8 cellular contexts compared by ENCODE assay signal in the genomic region with DNA sequence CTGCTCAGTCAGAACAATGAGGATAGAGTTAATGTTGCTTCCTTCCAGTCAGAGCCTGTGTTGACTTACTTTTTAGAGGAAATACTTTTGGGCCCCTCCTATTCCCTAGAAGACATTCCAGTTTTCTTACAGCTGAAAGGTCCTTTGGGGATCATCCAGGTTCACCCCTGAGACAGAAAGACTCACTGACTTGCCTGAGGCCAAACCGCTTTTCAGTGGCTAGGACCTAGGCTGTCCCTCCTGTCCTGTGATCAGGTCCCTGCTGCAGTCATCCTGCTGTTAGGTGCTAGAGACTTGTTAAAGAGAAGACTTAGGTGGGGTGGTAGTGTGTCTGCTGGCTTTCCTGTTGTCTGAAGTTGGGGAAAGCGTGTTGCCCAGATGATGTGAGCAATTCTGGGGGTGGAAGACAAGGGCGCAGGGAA. TPM values are rescaled to one million over a fixed set of nuclear protein-coding genes. Genes with fewer than 3 reads are reported as not detected.
DNase-seq lines count a peak whose midpoint lies in the region; ATAC-seq and TF ChIP-seq lines count a peak whose summit lies in the region.

No MANE protein-coding gene starts in this region.

- no peak overlapping the region for H4K5ac ChIP-seq in IMR-90 (ENCODE audit: low read depth, low read length)

- ATAC-seq in IMR-90 (ENCODE audit: low read depth) = peak; percentile 8; the same call in 1 of the 2 replicates
- ATAC-seq in naive B cell (ENCODE audit: low read depth in 2 of 2) = no peak
- ATAC-seq in GM21526 (IDR thresholded peaks at IDR 0.05; ENCODE audit: low FRiP score, unreplicated experiment) = no peak
- no peak for ATAC-seq in HG03520 (IDR thresholded peaks at IDR 0.05; ENCODE audit: unreplicated experiment)

- no TSS peak for BruUV-seq in IMR-90 (replicated peaks; lab: Mats Ljungman, UMichigan)

- CTCF ChIA-PET in IMR-90 (lab: Yijun Ruan, JAX) = no interaction called here

- in situ Hi-C loops in IMR-90 (cut with MboI; ENCODE audit: low sequenced_read_pairs) = no loop called here

- H4K91ac ChIP-seq in IMR-90 (ENCODE audit: insufficient read depth, low read depth, low read length) = peak overlapping the region; percentile 58

- H3K9ac ChIP-seq in BLaER1 = no peak overlapping the region
- no peak overlapping the region for H3K9ac ChIP-seq in IMR-90 (ENCODE audit: low read depth, low read length)
- H3K9ac ChIP-seq in colonic mucosa (ENCODE audit: low read depth in 2 of 2, low read length in 2 of 2) = peak overlapping the region in 1 of 2 donors; percentile 56

- peak overlapping the region; percentile 87 for H2AK5ac ChIP-seq in IMR-90 (ENCODE audit: low read depth, low read length)

- peak overlapping the region; percentile 24 for H3K14ac ChIP-seq in IMR-90 (replicated peaks; ENCODE audit: low read depth, low read length)

- H3K4me1 ChIP-seq in BLaER1 = peaks cover 60% of the 10 kb centered on the region
- H3K4me1 ChIP-seq in IMR-90 (ENCODE audit: control insufficient read depth, insufficient read depth, low read length) = peaks cover 38% of the 10 kb centered on the region
- peaks cover 49% of the 10 kb centered on the region for H3K4me1 ChIP-seq in colonic mucosa

- peak overlapping the region in 1 of 2 experiments; percentile 61; a peak in 1 of 4 replicates for H4K8ac ChIP-seq in IMR-90 (ENCODE audit: low read depth in 2 of 2, low read length in 2 of 2)

- DNase-seq in IMR-90 = no peak
- DNase-seq in colonic mucosa = no peak
- DNase-seq in naive B cell = no peak
- DNase-seq in stimulated activated CD4-positive, alpha-beta T cell treated with anti-CD3 and anti-CD28 coated beads, Interleukin-4, amount 100 ng/mL, for 1 hour = no peak
- no peak for DNase-seq in NK-92 (lab: John Stamatoyannopoulos, UW; ENCODE audit: unreplicated experiment)

- H3K9me3 ChIP-seq in BLaER1 = no peaks in the 10 kb centered on the region
- H3K9me3 ChIP-seq in IMR-90 (ENCODE audit: control insufficient read depth, insufficient read depth, low read length) = no peaks in the 10 kb centered on the region
- H3K9me3 ChIP-seq in colonic mucosa = no peaks in the 10 kb centered on the region

- WGBS in IMR-90 (ENCODE audit: extremely low coverage in 2 of 2, insufficient read length in 1 of 2), 2 experiments = 79% methylated on average over 2 of the region's 3 CpGs; no CpG with 5 or more reads in 1 of the 2 experiments

- H2AFZ ChIP-seq in IMR-90 (replicated peaks; ENCODE audit: low read length, poor library complexity) = no peak overlapping the region

- H3K23ac ChIP-seq in IMR-90 (ENCODE audit: low read depth, low read length) = peak overlapping the region; percentile 85

- H3K18ac ChIP-seq in IMR-90 (ENCODE audit: low read depth, low read length) = peak overlapping the region; percentile 0; the same call in 1 of the 2 replicates

- H4K20me1 ChIP-seq in BLaER1 (peaks cover 100% of the 10 kb centered on the region), IMR-90 (ENCODE audit: insufficient read depth, low read length) (peaks cover 58% of the 10 kb centered on the region)

- POLR2A ChIA-PET in IMR-90 (lab: Charles Lee; ENCODE audit: unreplicated experiment) = no interaction called here

- H3K9me1 ChIP-seq in IMR-90 (ENCODE audit: insufficient read depth, low read length) = peaks cover 47% of the 10 kb centered on the region

- H3K9me3 Mint-ChIP-seq in naive B cell = no peaks in the 10 kb centered on the region

- H3K4me3 Mint-ChIP-seq in naive B cell = peak overlapping the region in 6 of 8 donors; percentile 14 to 86 (median 64)

- peaks cover 77 to 98% (median 94%) of the 10 kb centered on the region in 3 donors for H3K4me1 Mint-ChIP-seq in naive B cell

- H2BK5ac ChIP-seq in IMR-90 (ENCODE audit: low read depth, low read length, poor library complexity, severe bottlenecking) = no peak overlapping the region

- dilution Hi-C loops in IMR-90 (cut with HindIII; ENCODE audit: low sequenced_read_pairs, unreplicated experiment) = no loop called here

- H3K27me3 Mint-ChIP-seq in naive B cell = no peaks in the 10 kb centered on the region

- intact Hi-C loops in IMR-90 (cut with micrococcal nuclease) = no loop called here
- intact Hi-C loops in colonic mucosa (cut with DNase I) = no loop called here

- H3K27ac ChIP-seq in BLaER1 (no peak overlapping the region), IMR-90 (ENCODE audit: insufficient read depth, low read length) (no peak overlapping the region), colonic mucosa (peak overlapping the region; percentile 62)

- H3K79me1 ChIP-seq in IMR-90 (ENCODE audit: low read depth in 1 of 2, low read length in 2 of 2) = peaks cover 48 to 84% of the 10 kb centered on the region in 2 experiments

- peak overlapping the region; percentile 64 for H2BK120ac ChIP-seq in IMR-90 (ENCODE audit: low read depth, low read length)

- H3K4me3 ChIP-seq in BLaER1 (no peak overlapping the region), IMR-90 (ENCODE audit: insufficient read depth, low read depth, low read length) (no peak overlapping the region), colonic mucosa (no peak overlapping the region)

- no peak for TF ChIP-seq RAD21 in IMR-90 (IDR thresholded peaks at IDR 0.05; ENCODE audit: low read length)

- peak overlapping the region; percentile 70 for H3K4ac ChIP-seq in IMR-90 (ENCODE audit: low read depth, low read length)

- H2BK20ac ChIP-seq in IMR-90 (ENCODE audit: low read depth, low read length) = peak overlapping the region; percentile 24; the same call in 1 of the 2 replicates

- H3K36me3 ChIP-seq in BLaER1 (peaks cover 17% of the 10 kb centered on the region), IMR-90 (ENCODE audit: control insufficient read depth, insufficient read depth, low read length) (no peaks in the 10 kb centered on the region), colonic mucosa (no peaks in the 10 kb centered on the region)

- H2BK15ac ChIP-seq in IMR-90 (ENCODE audit: low read depth, low read length) = peak overlapping the region; percentile 49; the same call in 1 of the 3 replicates

- TF ChIP-seq POLR2A in IMR-90 (IDR thresholded peaks at IDR 0.05; ENCODE audit: low read depth, low read length) = no peak

- H3K27ac Mint-ChIP-seq in naive B cell = peak overlapping the region; percentile 89 to 96 (median 92)

- H3K27me3 ChIP-seq in BLaER1 (no peaks in the 10 kb centered on the region), IMR-90 (ENCODE audit: control insufficient read depth, insufficient read depth, low read length) (no peaks in the 10 kb centered on the region), colonic mucosa (no peaks in the 10 kb centered on the region)

- H3K4me2 ChIP-seq in BLaER1 (peak overlapping the region; percentile 19), IMR-90 (ENCODE audit: low read depth, low read length) (no peak overlapping the region)

- H3K36me3 Mint-ChIP-seq in naive B cell = peaks cover 4 to 6% of the 10 kb centered on the region in 2 donors

- H3K56ac ChIP-seq in IMR-90 (ENCODE audit: extremely low read depth, insufficient read depth, low read length) = no peak overlapping the region

- TF ChIP-seq CTCF in IMR-90 (conservative IDR thresholded peaks at IDR 0.05; ENCODE audit: low read depth, low read length) (no peak), colonic mucosa (IDR thresholded peaks at IDR 0.05) (no peak)

- no peak overlapping the region for H2AK9ac ChIP-seq in IMR-90 (replicated peaks; ENCODE audit: low read depth, low read length, poor library complexity)

TF ChIP-seq in IMR-90, 13 proteins besides CTCF, POLR2A, EP300 and RAD21:
- TF ChIP-seq MXI1 (IDR thresholded peaks at IDR 0.05; ENCODE audit: borderline replicate concordance, low read depth, low read length) (no peak), RCOR1 (IDR thresholded peaks at IDR 0.05; ENCODE audit: insufficient replicate concordance, low read length) (no peak), CHD1 (IDR thresholded peaks at IDR 0.05; ENCODE audit: low read depth, low read length) (no peak), CEBPB (IDR thresholded peaks at IDR 0.05; ENCODE audit: low read depth, low read length) (no peak), RFX5 (IDR thresholded peaks at IDR 0.05; ENCODE audit: low read depth, low read length) (no peak), NFE2L2 (IDR thresholded peaks at IDR 0.05; ENCODE audit: low read depth, low read length) (no peak), MAFK (IDR thresholded peaks at IDR 0.05; ENCODE audit: low read depth, low read length) (no peak), BHLHE40 (IDR thresholded peaks at IDR 0.05; ENCODE audit: low read depth, low read length) (no peak), SMC3 (IDR thresholded peaks at IDR 0.05; ENCODE audit: low read depth, low read length) (no peak), MAZ (IDR thresholded peaks at IDR 0.05; ENCODE audit: borderline replicate concordance, low read depth, low read length) (no peak), FOS (IDR thresholded peaks at IDR 0.05; ENCODE audit: low read depth, low read length) (no peak)
- TF ChIP-seq, protein P1, sequence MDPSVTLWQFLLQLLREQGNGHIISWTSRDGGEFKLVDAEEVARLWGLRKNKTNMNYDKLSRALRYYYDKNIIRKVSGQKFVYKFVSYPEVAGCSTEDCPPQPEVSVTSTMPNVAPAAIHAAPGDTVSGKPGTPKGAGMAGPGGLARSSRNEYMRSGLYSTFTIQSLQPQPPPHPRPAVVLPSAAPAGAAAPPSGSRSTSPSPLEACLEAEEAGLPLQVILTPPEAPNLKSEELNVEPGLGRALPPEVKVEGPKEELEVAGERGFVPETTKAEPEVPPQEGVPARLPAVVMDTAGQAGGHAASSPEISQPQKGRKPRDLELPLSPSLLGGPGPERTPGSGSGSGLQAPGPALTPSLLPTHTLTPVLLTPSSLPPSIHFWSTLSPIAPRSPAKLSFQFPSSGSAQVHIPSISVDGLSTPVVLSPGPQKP (IDR thresholded peaks at IDR 0.05; ENCODE audit: borderline replicate concordance, low read depth, low read length) = no peak
- TF ChIP-seq, protein P2, sequence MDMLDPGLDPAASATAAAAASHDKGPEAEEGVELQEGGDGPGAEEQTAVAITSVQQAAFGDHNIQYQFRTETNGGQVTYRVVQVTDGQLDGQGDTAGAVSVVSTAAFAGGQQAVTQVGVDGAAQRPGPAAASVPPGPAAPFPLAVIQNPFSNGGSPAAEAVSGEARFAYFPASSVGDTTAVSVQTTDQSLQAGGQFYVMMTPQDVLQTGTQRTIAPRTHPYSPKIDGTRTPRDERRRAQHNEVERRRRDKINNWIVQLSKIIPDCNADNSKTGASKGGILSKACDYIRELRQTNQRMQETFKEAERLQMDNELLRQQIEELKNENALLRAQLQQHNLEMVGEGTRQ (IDR thresholded peaks at IDR 0.05; ENCODE audit: low read depth, low read length) = no peak
TF ChIP-seq in IMR-90: peak in this region for 0.

RNA-seq across cellular contexts. Expression of a gene that starts 39.6 kb away (rescaled TPM):
- total RNA-seq in IMR-90 (2012; rRNA removed) = 2.3 and 2.5 TPM in 2 replicates
- polyA plus RNA-seq in IMR-90 (2012; rRNA removed) = 10.1 and 10.4 TPM in 2 replicates
- polyA plus RNA-seq in IMR-90 (2012; cell fraction: cytosol; rRNA removed) = 5.9 and 7.7 TPM in 2 replicates
- polyA plus RNA-seq in IMR-90 (2012; cell fraction: nucleus; rRNA removed; ENCODE audit: low replicate concordance) = 21.8 and 29.0 TPM in 2 replicates
- total RNA-seq in colonic mucosa = 10 to 100 TPM; 27.3 to 70.3 TPM
- 10 to 100 TPM; 16.1 to 22.8 (median 19.4) TPM for polyA plus RNA-seq in naive B cell (ENCODE audit: low read depth in 6 of 6)
